ENCODE assay signal across 8 cellular contexts in the genomic region with DNA sequence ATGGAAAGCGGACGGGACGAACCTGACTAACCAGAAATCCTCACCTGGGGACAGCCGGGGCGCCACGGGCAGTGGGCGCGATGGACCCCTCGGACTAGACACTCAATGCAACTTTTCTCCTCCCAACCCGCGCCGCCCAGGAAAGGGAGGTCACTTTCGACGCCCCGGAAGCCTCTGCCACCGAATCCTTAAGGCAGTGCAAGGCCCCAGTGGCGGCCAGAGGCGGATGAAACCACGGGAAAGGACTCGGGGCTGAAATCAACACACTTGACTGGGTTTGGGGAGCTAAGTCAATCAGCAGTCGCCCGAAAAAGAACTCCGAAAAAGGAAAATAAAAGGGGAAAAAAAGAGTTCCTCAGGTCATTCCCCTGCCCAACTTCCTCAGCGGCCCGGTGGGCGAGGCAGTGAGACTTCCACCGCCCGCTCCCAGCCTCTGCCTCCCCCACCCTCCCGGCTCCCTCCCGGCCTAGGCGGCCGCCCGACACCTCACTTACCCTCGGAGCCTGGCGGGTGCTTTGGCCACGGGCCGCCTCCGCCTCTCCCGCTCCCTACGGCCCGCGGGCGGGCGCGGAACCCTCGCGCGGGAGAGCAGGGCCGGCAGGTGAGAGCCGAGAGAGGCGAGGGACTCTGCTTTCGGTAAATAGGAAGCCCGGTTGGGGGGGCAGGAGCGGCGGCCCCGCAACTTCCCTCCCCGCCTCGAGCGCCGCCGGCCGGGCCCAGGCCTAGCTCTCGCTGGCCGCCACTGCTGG. TPM values are rescaled to one million over a fixed set of nuclear protein-coding genes. Genes with fewer than 3 reads are reported as not detected.
DNase-seq lines count a peak whose midpoint lies in the region; ATAC-seq and FAIRE-seq lines count a peak whose summit lies in the region.

No MANE protein-coding gene starts in this region.

- peak; percentile 1 for ATAC-seq in GM18858 (IDR thresholded peaks at IDR 0.05; ENCODE audit: unreplicated experiment)
- peak; percentile 22 for ATAC-seq in HG03039 (IDR thresholded peaks at IDR 0.05; ENCODE audit: unreplicated experiment)
- ATAC-seq in Right ventricle myocardium superior (ENCODE audit: poor library complexity), result peak; percentile 53

- intact Hi-C loops in Right ventricle myocardium superior (cut with DNase I), result loop anchor here (10.0 kb wide), 1 partner anchor 64 kb away; no protein-coding TSS in a partner anchor

- no peak for FAIRE-seq in RCC 7860 (lab: Jason Lieb, UNC)

- H3K9me3 Mint-ChIP-seq in activated naive CD8-positive, alpha-beta T cell (ENCODE audit: low read depth), result no peaks in the 10 kb centered on the region

- peaks cover 8% of the 10 kb centered on the region for H3K36me3 Mint-ChIP-seq in activated naive CD8-positive, alpha-beta T cell

- H3K4me3 Mint-ChIP-seq in activated naive CD8-positive, alpha-beta T cell, result peak overlapping the region; percentile 96

- H3K4me1 Mint-ChIP-seq in activated naive CD8-positive, alpha-beta T cell (ENCODE audit: low read depth), result peaks cover 70% of the 10 kb centered on the region

- peak; percentile 78 for DNase-seq in AG08396 (ENCODE audit: low spot score)
- DNase-seq in RCC 7860 (ENCODE audit: low spot score), result peak; percentile 29
- peak; percentile 75 for DNase-seq in Right ventricle myocardium superior
- peak; percentile 34 for DNase-seq in pons (ENCODE audit: low spot score)
- no peak for DNase-seq in 8988T

- H3K27ac Mint-ChIP-seq in activated naive CD8-positive, alpha-beta T cell, result peak overlapping the region; percentile 69

- no peaks in the 10 kb centered on the region for H3K27me3 Mint-ChIP-seq in activated naive CD8-positive, alpha-beta T cell

RNA-seq across cellular contexts. Expression of a gene that starts 0.5 kb away (rescaled TPM):
- total RNA-seq in Right ventricle myocardium superior, result 19.7 TPM

Comparison
In these comparisons a context has a peak if more than half of its experiments do, and no peak if none do; other contexts are left out.
1. ATAC-seq: peak in every context shown above with its lines; median percentile 53 in Right ventricle myocardium superior; 22 in HG03039; 1 in GM18858.